8 cellular contexts compared by ENCODE assay signal in genomic region chr4:48141048-48141447, GRCh38. TPM values are rescaled to one million over a fixed set of nuclear protein-coding genes. Genes with fewer than 3 reads are reported as not detected.
DNase-seq lines count a peak whose midpoint lies in the region; ATAC-seq and TF ChIP-seq lines count a peak whose summit lies in the region.

No MANE protein-coding gene starts in this region.

- peak; percentile 54 to 63 for DNase-seq in cardiac muscle cell (ENCODE audit: low read depth in 1 of 2, low spot score in 1 of 2)
- no peak for DNase-seq in cardiac septum (ENCODE audit: low spot score)
- DNase-seq in M059J (ENCODE audit: low read depth): peak; percentile 54
- peak; percentile 23 for DNase-seq in SW480 (ENCODE audit: low spot score)
- DNase-seq in fibroblast of villous mesenchyme (ENCODE audit: low read depth): peak; percentile 57
- DNase-seq in sigmoid colon: no peak
- no peak for DNase-seq in NCI-H128 (lab: John Stamatoyannopoulos, UW; ENCODE audit: unreplicated experiment)

- H3K9me3 ChIP-seq in cardiac muscle cell (ENCODE audit: low read depth) (no peaks in the 10 kb centered on the region), sigmoid colon (no peaks in the 10 kb centered on the region)

- intact Hi-C loops in cardiac septum (cut with DNase I): no loop called here
- intact Hi-C loops in sigmoid colon (cut with DNase I): no loop called here

- 56 to 62% methylated on average over 2 of the region's 2 CpGs for WGBS in sigmoid colon, 2 donors

- no peak for ATAC-seq in HG03196 (IDR thresholded peaks at IDR 0.05; ENCODE audit: unreplicated experiment)

- H3K4me3 ChIP-seq in cardiac muscle cell: no peak overlapping the region
- H3K4me3 ChIP-seq in fibroblast of villous mesenchyme (ENCODE audit: low read depth, low read length): no peak overlapping the region
- H3K4me3 ChIP-seq in sigmoid colon: no peak overlapping the region

- peak; percentile 43 for TF ChIP-seq CTCF in cardiac muscle cell (IDR thresholded peaks at IDR 0.05; ENCODE audit: low read depth, low read length)
- TF ChIP-seq CTCF in fibroblast of villous mesenchyme (IDR thresholded peaks at IDR 0.05; ENCODE audit: insufficient read depth, low read depth, low read length): peak; percentile 55
- peak in 3 of 4 experiments; percentile 16 to 55 (median 27) for TF ChIP-seq CTCF in sigmoid colon (IDR thresholded peaks at IDR 0.05)

- no peak overlapping the region for H3K27ac ChIP-seq in cardiac muscle cell
- no peak overlapping the region for H3K27ac ChIP-seq in sigmoid colon

- TF ChIP-seq EP300 in sigmoid colon (IDR thresholded peaks at IDR 0.05): no peak

- no peaks in the 10 kb centered on the region for H3K4me1 ChIP-seq in cardiac muscle cell (ENCODE audit: low read depth)
- H3K4me1 ChIP-seq in sigmoid colon: no peaks in the 10 kb centered on the region

- TF ChIP-seq POLR2A in sigmoid colon (IDR thresholded peaks at IDR 0.05): no peak

- H3K36me3 ChIP-seq in cardiac muscle cell (no peaks in the 10 kb centered on the region), sigmoid colon (peaks cover 0 to under 1% (median 0%) of the 10 kb centered on the region in 4 donors)

- no peaks in the 10 kb centered on the region for H3K27me3 ChIP-seq in cardiac muscle cell
- no peaks in the 10 kb centered on the region for H3K27me3 ChIP-seq in sigmoid colon

RNA-seq across cellular contexts. Expression of gene TXK, which starts 7.0 kb away (rescaled TPM):
- 0.67 and 0.83 TPM in 2 replicates for total RNA-seq in cardiac muscle cell
- polyA plus RNA-seq in cardiac muscle cell: 0.93 TPM in 1 of 2 replicates, not detected in the other
- 1.2 TPM for total RNA-seq in cardiac septum
- total RNA-seq in M059J (2014; rRNA removed; shearing (Covaris generic)): 0.15 and 0.69 TPM in 2 replicates
- 0.64 and 0.86 TPM in 2 replicates for total RNA-seq in fibroblast of villous mesenchyme
- total RNA-seq in sigmoid colon: 1 to 10 TPM in 1 of 4 donors, under 1 TPM in 3; 0.55 to 1.1 (median 0.85) TPM
- 1 to 10 TPM in 1 of 3 donors, not detected in 2; 7.5 TPM for polyA plus RNA-seq in sigmoid colon

Comparison
In these comparisons a context has a peak if more than half of its experiments do, and no peak if none do; other contexts are left out.
1. DNase-seq: peak in cardiac muscle cell (2 of 2), M059J (single experiment), SW480 (single experiment) and fibroblast of villous mesenchyme (single experiment); none in cardiac septum (single experiment), sigmoid colon (single experiment) and NCI-H128 (single experiment).
2. Peak in every context shown above with its lines, with median percentiles within 50 percentile points of each other: CTCF ChIP-seq.